24 cellular contexts compared by ENCODE assay signal in the genomic region with DNA sequence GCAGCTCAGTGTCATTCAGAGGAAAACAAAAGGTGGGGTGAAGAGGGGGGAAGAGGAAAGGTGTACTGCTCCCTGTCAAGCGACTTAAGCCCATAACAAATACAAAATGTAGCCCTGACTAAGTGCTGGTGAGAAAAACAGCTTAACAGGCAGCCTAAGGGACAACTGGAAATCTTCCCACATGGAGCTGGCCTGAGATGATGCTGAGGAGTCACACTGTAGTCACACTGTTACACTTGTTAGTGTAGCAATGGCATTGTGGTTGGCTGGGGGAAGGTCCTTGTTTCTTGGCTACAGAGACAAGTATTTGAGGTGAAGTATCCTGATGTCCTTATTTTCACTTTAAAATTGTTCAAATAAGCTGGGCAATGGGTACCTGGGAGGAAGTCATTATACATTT.
A peak's percentile ranks its signal among the peaks of the same experiment; 100 is the strongest.
DNase-seq lines count a peak whose midpoint lies in the region; TF ChIP-seq lines count a peak whose summit lies in the region.
"Had no signal": no experiment of that assay in that cellular context is flagged by ENCODE, and none has a peak within 500 bp of the region (broad histone marks: within the 10 kb centered on the region; RNA-seq: fewer than 3 reads in every experiment).

No MANE protein-coding gene starts in this region.

- no peaks in the 10 kb centered on the region for H3K9me2 ChIP-seq in Loucy (replicated peaks; ENCODE audit: low read depth, low read length)

- H3K36me3 Mint-ChIP-seq in neural progenitor cell, result peaks cover 13% of the 10 kb centered on the region
- H3K36me3 Mint-ChIP-seq in activated naive CD4-positive, alpha-beta T cell treated with anti-CD3 and anti-CD28 coated beads, Interleukin-2, amount 10 ng/mL, durations not matched to agents 7 days and 5 days, result peaks cover 4% of the 10 kb centered on the region
- H3K36me3 Mint-ChIP-seq: activated CD8-positive, alpha-beta memory T cell treated with anti-CD3 and anti-CD28 coated beads, Interleukin-2, amount 10 ng/mL, durations not matched to agents 7 days and 5 days had no signal

- no peaks in the 10 kb centered on the region for H3K9me3 ChIP-seq in Loucy (ENCODE audit: insufficient read depth, low read depth, low read length)
- H3K9me3 ChIP-seq in neural progenitor cell (ENCODE audit: low read depth), result no peaks in the 10 kb centered on the region
- H3K9me3 ChIP-seq: tibial artery had no signal

- H3K4me1 ChIP-seq in Loucy (ENCODE audit: insufficient read depth, low read length, poor library complexity, severe bottlenecking) (peaks cover 6% of the 10 kb centered on the region), neural progenitor cell (peaks cover 13% of the 10 kb centered on the region)
- H3K4me1 ChIP-seq: tibial artery had no signal

- intact Hi-C loops in dorsolateral prefrontal cortex (cut with DNase I), result no loop called here

- peak overlapping the region; percentile 35 for H3K9ac ChIP-seq in Loucy (ENCODE audit: low read depth, low read length, poor library complexity, severe bottlenecking)
- H3K9ac ChIP-seq in neural progenitor cell, result no peak overlapping the region

- H3K27ac Mint-ChIP-seq in neural progenitor cell, result no peak overlapping the region
- no peak overlapping the region for H3K27ac Mint-ChIP-seq in activated naive CD4-positive, alpha-beta T cell treated with anti-CD3 and anti-CD28 coated beads, Interleukin-2, amount 10 ng/mL, durations not matched to agents 7 days and 5 days
- H3K27ac Mint-ChIP-seq: activated CD4-positive, alpha-beta T cell treated with anti-CD3 and anti-CD28 coated beads, Interleukin-2, amount 10 ng/mL, durations not matched to agents 7 days and 5 days; activated CD8-positive, alpha-beta memory T cell treated with anti-CD3 and anti-CD28 coated beads, Interleukin-2, amount 10 ng/mL, durations not matched to agents 7 days and 5 days; activated naive CD4-positive, alpha-beta T cell treated with anti-CD3 and anti-CD28 coated beads, Interleukin-2, amount 50 U/mL, for 24 hours; activated T-cell treated with anti-CD3 and anti-CD28 coated beads, Interleukin-2, amount 50 U/mL, for 72 hours; CD14-positive monocyte; dendritic cell treated with granulocyte-macrophage colony-stimulating factor and Interleukin-4, amounts not matched to agents 40 ng/mL and 50 ng/mL, for 4 days; nephron; T-helper 2 cell treated with Interferon-gamma antibody and Interleukin-4, amounts not matched to agents 5 μg/mL and 100 μg/mL, for 36 hours had no signal

- TF ChIP-seq CTCF in Loucy (conservative IDR thresholded peaks at IDR 0.05; ENCODE audit: low read length) (no peak), epithelial cell of esophagus (IDR thresholded peaks at IDR 0.05; ENCODE audit: insufficient read depth, low read depth, low read length, missing control alignments) (no peak), neural progenitor cell (IDR thresholded peaks at IDR 0.05) (no peak), dorsolateral prefrontal cortex (IDR thresholded peaks at IDR 0.05 in 54 of 56, conservative IDR thresholded peaks at IDR 0.05 in 2 of 56; ENCODE audit: low read depth in 1 of 56, partially characterized antibody in 56 of 56) (no peak)

- H3K36me3 ChIP-seq in Loucy (ENCODE audit: insufficient read depth, low read length) (peaks cover 26% of the 10 kb centered on the region; the same call in 1 of the 2 replicates), neural progenitor cell (peaks cover 4% of the 10 kb centered on the region)

- H3K27me3 ChIP-seq in Loucy (ENCODE audit: insufficient read depth, low read length, poor library complexity, severe bottlenecking), result no peaks in the 10 kb centered on the region
- H3K27me3 ChIP-seq in neural progenitor cell, result no peaks in the 10 kb centered on the region
- H3K27me3 ChIP-seq in dorsolateral prefrontal cortex, result no peaks in the 10 kb centered on the region
- H3K27me3 ChIP-seq: tibial artery had no signal

- H3K4me3 ChIP-seq in Loucy (ENCODE audit: low read length, poor library complexity, severe bottlenecking) (no peak overlapping the region), epithelial cell of esophagus (ENCODE audit: low read length) (no peak overlapping the region), neural progenitor cell (no peak overlapping the region), dorsolateral prefrontal cortex (no peak overlapping the region)
- H3K4me3 ChIP-seq: tibial artery had no signal

- DNase-seq in ELR (ENCODE audit: low read depth), result peak; percentile 45
- peak; percentile 28 for DNase-seq in epithelial cell of esophagus (ENCODE audit: low read depth)
- peak; percentile 58 for DNase-seq in neural progenitor cell (ENCODE audit: low spot score)
- DNase-seq in NCI-H2227 (lab: John Stamatoyannopoulos, UW; ENCODE audit: unreplicated experiment), result no peak
- DNase-seq in SKM-1 (lab: John Stamatoyannopoulos, UW; ENCODE audit: unreplicated experiment), result no peak
- no peak for DNase-seq in activated naive CD4-positive, alpha-beta T cell treated with anti-CD3 and anti-CD28 coated beads, Interleukin-2, amount 10 ng/mL, durations not matched to agents 7 days and 5 days
- no peak for DNase-seq in dorsolateral prefrontal cortex
- DNase-seq: activated CD4-positive, alpha-beta T cell treated with anti-CD3 and anti-CD28 coated beads, Interleukin-2, amount 10 ng/mL, durations not matched to agents 7 days and 5 days; activated CD8-positive, alpha-beta memory T cell treated with anti-CD3 and anti-CD28 coated beads, Interleukin-2, amount 10 ng/mL, durations not matched to agents 7 days and 5 days; activated T-cell treated with anti-CD3 and anti-CD28 coated beads, Interleukin-2, amount 50 U/mL, for 72 hours; caudate nucleus; KBM-7; NCI-H187; NCI-H526; posterior cingulate gyrus; stimulated activated naive CD8-positive, alpha-beta T cell treated with anti-CD3 and anti-CD28 coated beads, Interleukin-15, amount 100 ng/mL, for 72 hours; tibial artery had no signal

- no peaks in the 10 kb centered on the region for H3K9me3 Mint-ChIP-seq in neural progenitor cell
- H3K9me3 Mint-ChIP-seq in activated naive CD4-positive, alpha-beta T cell treated with anti-CD3 and anti-CD28 coated beads, Interleukin-2, amount 10 ng/mL, durations not matched to agents 7 days and 5 days, result no peaks in the 10 kb centered on the region
- H3K9me3 Mint-ChIP-seq: activated naive CD4-positive, alpha-beta T cell treated with anti-CD3 and anti-CD28 coated beads, Interleukin-2, amount 50 U/mL, for 24 hours; activated T-cell treated with anti-CD3 and anti-CD28 coated beads, Interleukin-2, amount 50 U/mL, for 72 hours; CD14-positive monocyte; dendritic cell treated with granulocyte-macrophage colony-stimulating factor and Interleukin-4, amounts not matched to agents 40 ng/mL and 50 ng/mL, for 4 days; nephron; stimulated activated naive CD8-positive, alpha-beta T cell treated with anti-CD3 and anti-CD28 coated beads, Interleukin-15, amount 100 ng/mL, for 72 hours; T-helper 2 cell treated with Interferon-gamma antibody and Interleukin-4, amounts not matched to agents 5 μg/mL and 100 μg/mL, for 36 hours had no signal

- peaks cover 5% of the 10 kb centered on the region for H3K4me1 Mint-ChIP-seq in neural progenitor cell
- H3K4me1 Mint-ChIP-seq in activated naive CD4-positive, alpha-beta T cell treated with anti-CD3 and anti-CD28 coated beads, Interleukin-2, amount 10 ng/mL, durations not matched to agents 7 days and 5 days, result peaks cover 17% of the 10 kb centered on the region

- H2AFZ ChIP-seq in Loucy (ENCODE audit: low read length), result no peak overlapping the region
- H2AFZ ChIP-seq in neural progenitor cell (replicated peaks), result no peak overlapping the region

- no peak overlapping the region for H3K4me3 Mint-ChIP-seq in neural progenitor cell
- no peak overlapping the region for H3K4me3 Mint-ChIP-seq in activated naive CD4-positive, alpha-beta T cell treated with anti-CD3 and anti-CD28 coated beads, Interleukin-2, amount 10 ng/mL, durations not matched to agents 7 days and 5 days
- H3K4me3 Mint-ChIP-seq: activated CD4-positive, alpha-beta T cell treated with anti-CD3 and anti-CD28 coated beads, Interleukin-2, amount 10 ng/mL, durations not matched to agents 7 days and 5 days; activated CD8-positive, alpha-beta memory T cell treated with anti-CD3 and anti-CD28 coated beads, Interleukin-2, amount 10 ng/mL, durations not matched to agents 7 days and 5 days; activated naive CD4-positive, alpha-beta T cell treated with anti-CD3 and anti-CD28 coated beads, Interleukin-2, amount 50 U/mL, for 24 hours; activated T-cell treated with anti-CD3 and anti-CD28 coated beads, Interleukin-2, amount 50 U/mL, for 72 hours; CD14-positive monocyte; dendritic cell treated with granulocyte-macrophage colony-stimulating factor and Interleukin-4, amounts not matched to agents 40 ng/mL and 50 ng/mL, for 4 days; nephron; stimulated activated naive CD8-positive, alpha-beta T cell treated with anti-CD3 and anti-CD28 coated beads, Interleukin-15, amount 100 ng/mL, for 72 hours; T-helper 2 cell treated with Interferon-gamma antibody and Interleukin-4, amounts not matched to agents 5 μg/mL and 100 μg/mL, for 36 hours had no signal

- H3F3A ChIP-seq in Loucy (ENCODE audit: low read depth) (no peaks in the 10 kb centered on the region), neural progenitor cell (ENCODE audit: low read depth) (peaks cover 25% of the 10 kb centered on the region)

- no peak overlapping the region for H3K4me2 ChIP-seq in Loucy (ENCODE audit: low read depth, low read length, poor library complexity, severe bottlenecking)
- H3K4me2 ChIP-seq in neural progenitor cell, result peak overlapping the region; percentile 25

- H3K79me2 ChIP-seq in Loucy (ENCODE audit: insufficient read depth, low read length) (no peaks in the 10 kb centered on the region), neural progenitor cell (ENCODE audit: low read depth) (peaks cover 4% of the 10 kb centered on the region)

- no peaks in the 10 kb centered on the region for H4K20me1 ChIP-seq in Loucy (ENCODE audit: insufficient read depth, low read length, poor library complexity, severe bottlenecking)
- peaks cover 20% of the 10 kb centered on the region for H4K20me1 ChIP-seq in neural progenitor cell (ENCODE audit: low read depth)

- peaks cover 2% of the 10 kb centered on the region for H3K27me3 Mint-ChIP-seq in neural progenitor cell (ENCODE audit: insufficient read depth, low read depth)
- H3K27me3 Mint-ChIP-seq in activated naive CD4-positive, alpha-beta T cell treated with anti-CD3 and anti-CD28 coated beads, Interleukin-2, amount 10 ng/mL, durations not matched to agents 7 days and 5 days, result no peaks in the 10 kb centered on the region
- H3K27me3 Mint-ChIP-seq: activated CD4-positive, alpha-beta T cell treated with anti-CD3 and anti-CD28 coated beads, Interleukin-2, amount 10 ng/mL, durations not matched to agents 7 days and 5 days; activated CD8-positive, alpha-beta memory T cell treated with anti-CD3 and anti-CD28 coated beads, Interleukin-2, amount 10 ng/mL, durations not matched to agents 7 days and 5 days; activated naive CD4-positive, alpha-beta T cell treated with anti-CD3 and anti-CD28 coated beads, Interleukin-2, amount 50 U/mL, for 24 hours; dendritic cell treated with granulocyte-macrophage colony-stimulating factor and Interleukin-4, amounts not matched to agents 40 ng/mL and 50 ng/mL, for 4 days; stimulated activated naive CD8-positive, alpha-beta T cell treated with anti-CD3 and anti-CD28 coated beads, Interleukin-15, amount 100 ng/mL, for 72 hours had no signal

- CTCF ChIA-PET in activated naive CD4-positive, alpha-beta T cell treated with anti-CD3 and anti-CD28 coated beads, Interleukin-2, amount 10 ng/mL, durations not matched to agents 7 days and 5 days (lab: Charles Lee), result no interaction called here

- H3K27ac ChIP-seq in neural progenitor cell (no peak overlapping the region), dorsolateral prefrontal cortex (no peak overlapping the region)
- H3K27ac ChIP-seq: tibial artery, VCaP had no signal

Comparison
In these comparisons a context has a peak if more than half of its experiments do, and no peak if none do; other contexts are left out.
1. DNase-seq: peak in ELR (single experiment), epithelial cell of esophagus (single experiment) and neural progenitor cell (single experiment); none in NCI-H2227 (single experiment), SKM-1 (single experiment), activated naive CD4-positive, alpha-beta T cell treated with anti-CD3 and anti-CD28 coated beads, Interleukin-2, amount 10 ng/mL, durations not matched to agents 7 days and 5 days (single experiment) and dorsolateral prefrontal cortex (0 of 10).